ENCODE assay signal across 2 cellular contexts in genomic region chr1:159222075-159222865, GRCh38.
TF ChIP-seq lines count a peak whose summit lies in the region.

No MANE protein-coding gene starts in this region.

TF ChIP-seq in A549, 52 proteins besides CTCF, POLR2A, EP300 and RAD21:
- TF ChIP-seq CEBPB (IDR thresholded peaks at IDR 0.05) (peak; percentile 82 to 89; a peak in 3 of 4 replicates), JUN (IDR thresholded peaks at IDR 0.05) (no peak), MAFK (IDR thresholded peaks at IDR 0.05; ENCODE audit: partially characterized antibody) (no peak)

TF ChIP-seq in H1, 55 proteins besides CTCF, POLR2A, EP300 and RAD21:
- TF ChIP-seq SAP30 (IDR thresholded peaks at IDR 0.05; ENCODE audit: insufficient read depth, insufficient replicate concordance, low read length): no peak
- TF ChIP-seq CEBPB (IDR thresholded peaks at IDR 0.05; ENCODE audit: low read depth, low read length): peak; percentile 94
- TF ChIP-seq SP4 (IDR thresholded peaks at IDR 0.05; ENCODE audit: low read length): no peak
- TF ChIP-seq ATF3 (IDR thresholded peaks at IDR 0.05; ENCODE audit: insufficient read depth, low read depth, low read length): no peak
- no peak for TF ChIP-seq ASH2L (IDR thresholded peaks at IDR 0.05; ENCODE audit: low read length)
